Comparison of ENCODE assay signal across 9 cellular contexts in the genomic region with DNA sequence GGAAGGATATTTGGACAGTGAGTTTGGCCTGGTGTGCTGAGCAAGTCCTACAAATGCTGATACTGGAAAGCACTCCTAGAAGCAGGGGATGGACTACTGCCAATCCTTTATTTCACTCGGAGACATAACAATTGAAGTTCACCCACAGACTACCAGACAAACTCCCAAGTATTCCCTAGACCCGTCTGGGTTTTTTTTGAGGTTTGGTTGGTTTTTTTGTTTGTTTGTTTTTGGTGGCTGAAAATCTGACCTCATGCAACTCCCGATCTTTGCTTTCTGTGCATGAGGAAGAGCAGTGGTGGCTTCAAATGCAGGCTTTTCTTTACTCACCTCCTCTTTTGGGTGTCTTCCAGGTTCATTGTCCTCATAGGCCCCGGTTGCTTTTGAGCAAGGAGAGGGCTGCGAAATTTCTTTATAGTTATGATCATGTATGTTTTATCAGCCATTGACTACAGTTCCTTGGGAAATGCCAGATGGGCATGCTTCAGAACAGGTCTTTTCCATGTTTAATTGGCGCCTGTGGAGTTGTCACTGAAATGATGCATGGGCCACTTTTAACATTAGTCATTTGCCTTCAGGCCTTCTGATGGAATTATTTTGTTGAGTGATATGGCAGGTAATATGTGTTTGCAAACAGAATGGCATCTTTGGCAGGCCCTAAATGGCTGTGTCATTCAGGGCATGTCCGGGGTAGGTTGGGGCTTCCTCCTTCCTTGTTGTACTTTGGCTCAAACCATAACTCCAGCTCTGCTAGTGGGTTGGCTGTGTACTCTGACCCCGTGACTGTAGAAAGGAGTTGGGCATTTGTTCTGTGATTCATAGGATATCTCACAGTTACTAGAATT. TPM values are rescaled to one million over a fixed set of nuclear protein-coding genes. Genes with fewer than 3 reads are reported as not detected.
DNase-seq lines count a peak whose midpoint lies in the region; ATAC-seq and FAIRE-seq lines count a peak whose summit lies in the region.
"Had no signal": no experiment of that assay in that cellular context is flagged by ENCODE, and none has a peak within 500 bp of the region (broad histone marks: within the 10 kb centered on the region; RNA-seq: fewer than 3 reads in every experiment).

No MANE protein-coding gene starts in this region.

- no peaks in the 10 kb centered on the region for H3K36me3 ChIP-seq in ectodermal cell (ENCODE audit: control insufficient read depth, insufficient read depth, low read length)
- H3K36me3 ChIP-seq in small intestine (ENCODE audit: control insufficient read depth in 2 of 2, insufficient read depth in 2 of 2, low read length in 2 of 2) = no peaks in the 10 kb centered on the region

- H3K4me3 ChIP-seq in ectodermal cell (ENCODE audit: insufficient read depth, low read depth, low read length) = peak overlapping the region; percentile 2
- peak overlapping the region in 1 of 2 donors; percentile 73 for H3K4me3 ChIP-seq in small intestine (ENCODE audit: low read depth in 1 of 2, low read length in 2 of 2)

- FAIRE-seq in small intestine (lab: Jason Lieb, UNC) = no peak

- H3K27me3 ChIP-seq in ectodermal cell (ENCODE audit: control insufficient read depth, insufficient read depth, low read length, poor library complexity, severe bottlenecking) (peaks cover 17% of the 10 kb centered on the region), small intestine (ENCODE audit: control insufficient read depth in 2 of 2, insufficient read depth in 2 of 2, low read length in 2 of 2) (no peaks in the 10 kb centered on the region)

- H3K4me1 ChIP-seq in ectodermal cell (ENCODE audit: control insufficient read depth, insufficient read depth, low read length) (peaks cover 5% of the 10 kb centered on the region), small intestine (ENCODE audit: control insufficient read depth in 2 of 2, insufficient read depth in 1 of 2, low read depth in 1 of 2, low read length in 1 of 2) (peaks cover 6 to 22% of the 10 kb centered on the region in 2 donors)

- H3K9me3 ChIP-seq in ectodermal cell (ENCODE audit: control insufficient read depth, low read length) (no peaks in the 10 kb centered on the region), small intestine (ENCODE audit: control insufficient read depth, low read depth) (no peaks in the 10 kb centered on the region)
- H3K9me3 ChIP-seq: psoas muscle had no signal

- no peak for ATAC-seq in GM19397 (IDR thresholded peaks at IDR 0.05; ENCODE audit: unreplicated experiment)

- H3K27ac ChIP-seq in ectodermal cell (ENCODE audit: insufficient read depth, low read depth, low read length, poor library complexity, severe bottlenecking) = no peak overlapping the region
- H3K27ac ChIP-seq in small intestine (ENCODE audit: low read depth in 1 of 2, low read length in 1 of 2) = peak overlapping the region; percentile 80 to 88
- H3K27ac ChIP-seq: psoas muscle had no signal

- 86% methylated on average over 7 to 8 of the region's 8 CpGs for WGBS in ectodermal cell, 2 experiments
- 8 to 41% (median 14%) methylated on average over 8 of the region's 8 CpGs for WGBS in small intestine, 3 donors

- DNase-seq in NCI-H2081 (lab: John Stamatoyannopoulos, UW) (peak; percentile 41 to 80), NCI-H2081 treated with DMSO at 0.1 percent for 48 hours (lab: John Stamatoyannopoulos, UW) (no peak), NCI-H460 (ENCODE audit: extremely low read depth, low read depth) (peak; percentile 72), small intestine (peak; percentile 98), NCI-H128 (lab: John Stamatoyannopoulos, UW; ENCODE audit: unreplicated experiment) (no peak), SK-N-DZ (ENCODE audit: low spot score) (no peak)
- DNase-seq: psoas muscle had no signal

RNA-seq across cellular contexts. Expression of gene PLCXD2, which starts 1.9 kb away (rescaled TPM):
- 5.5 and 6.0 TPM in 2 replicates for total RNA-seq in NCI-H460 (2014; rRNA removed; shearing (Covaris generic))
- 1.3 and 2.3 TPM in 2 replicates for polyA plus RNA-seq in NCI-H460 (2014; cell fraction: nucleus; rRNA removed)
- polyA plus RNA-seq in ectodermal cell (2013, experiment 1 of 4) = 3.6 TPM
- polyA plus RNA-seq in ectodermal cell (2013, experiment 2 of 4) = 4.2 TPM
- 3.1 TPM for polyA plus RNA-seq in ectodermal cell (2013, experiment 3 of 4)
- 3.6 TPM for polyA plus RNA-seq in ectodermal cell (2013, experiment 4 of 4)
- polyA plus RNA-seq in small intestine = 1 to 10 TPM; 1.4 to 3.4 (median 1.8) TPM
- 2.5 and 2.9 TPM in 2 replicates for polyA plus RNA-seq in SK-N-DZ (2014; cell fraction: cytosol; rRNA removed)
- 2.7 and 4.4 TPM in 2 replicates for polyA plus RNA-seq in SK-N-DZ (2014; cell fraction: nucleus; rRNA removed)

Comparison
In these comparisons a context has a peak if more than half of its experiments do, and no peak if none do; other contexts are left out.
1. DNase-seq: peak in NCI-H2081 (2 of 2), NCI-H460 (single experiment) and small intestine (single experiment); none in NCI-H2081 treated with DMSO at 0.1 percent for 48 hours (single experiment), NCI-H128 (single experiment) and SK-N-DZ (single experiment).